Comparison of ENCODE assay signal across 8 cellular contexts in genomic region chr4:141131738-141132688, GRCh38. TPM values are rescaled to one million over a fixed set of nuclear protein-coding genes. Genes with fewer than 3 reads are reported as not detected.
A peak's percentile ranks its signal among the peaks of the same experiment; 100 is the strongest.
DNase-seq lines count a peak whose midpoint lies in the region; ATAC-seq and TF ChIP-seq lines count a peak whose summit lies in the region.

No MANE protein-coding gene starts in this region.

- H3K27me3 Mint-ChIP-seq in H9 (ENCODE audit: low read depth) (peaks cover 49% of the 10 kb centered on the region), WTC11 (ENCODE audit: low read depth) (peaks cover 23% of the 10 kb centered on the region), glutamatergic neuron (ENCODE audit: unreplicated experiment) (peaks cover 7% of the 10 kb centered on the region)

- no peak overlapping the region for H3K27ac ChIP-seq in H9 (ENCODE audit: insufficient read length, low read depth, low read length)

- no peak overlapping the region for H4K91ac ChIP-seq in H9 (ENCODE audit: insufficient read length, low read depth, low read length)

- H3K4me1 ChIP-seq in H9 (ENCODE audit: insufficient read depth, low read length), result no peaks in the 10 kb centered on the region

- H3K27me3 ChIP-seq in H9 (ENCODE audit: insufficient read depth, low read length), result no peaks in the 10 kb centered on the region; the same call in 1 of the 2 replicates

- no peak overlapping the region for H4K5ac ChIP-seq in H9 (ENCODE audit: insufficient read length, low read depth, low read length)

- DNase-seq in D341Med (ENCODE audit: low spot score) (peak; percentile 60), H9 (peak; percentile 38), WTC11 (ENCODE audit: low spot score) (peak; percentile 22), glutamatergic neuron (peak; percentile 64), posterior cingulate gyrus (peak in 8 of 10 donors; percentile 23 to 88 (median 38)), DMS114 treated with DMSO at 0.1 percent for 48 hours (lab: John Stamatoyannopoulos, UW; ENCODE audit: unreplicated experiment) (no peak), GF-D8 (lab: John Stamatoyannopoulos, UW) (no peak), NCI-H1694 treated with DMSO at 0.1 percent for 48 hours (lab: John Stamatoyannopoulos, UW) (no peak)

- intact Hi-C loops in posterior cingulate gyrus (cut with DNase I), result no loop called here

- no peak overlapping the region for H2BK15ac ChIP-seq in H9 (ENCODE audit: low read depth, low read length)

- no peaks in the 10 kb centered on the region for H4K20me1 ChIP-seq in H9 (ENCODE audit: control insufficient read depth, insufficient read depth, insufficient read length)

- H3K14ac ChIP-seq in H9 (ENCODE audit: insufficient read depth, low read length), result peak overlapping the region; percentile 83

- no peak overlapping the region for H2BK5ac ChIP-seq in H9 (ENCODE audit: insufficient read length, low read length)

- H3K27ac Mint-ChIP-seq in H9 (no peak overlapping the region), WTC11 (no peak overlapping the region), glutamatergic neuron (ENCODE audit: unreplicated experiment) (peak overlapping the region; percentile 39)

- no peak overlapping the region for H2BK12ac ChIP-seq in H9 (ENCODE audit: insufficient read length, low read depth, low read length)

- H3K9me3 ChIP-seq in H9 (ENCODE audit: control insufficient read depth, low read depth, low read length), result no peaks in the 10 kb centered on the region

- peak; percentile 32 for ATAC-seq in WTC11

- no peak overlapping the region for H3K56ac ChIP-seq in H9 (ENCODE audit: insufficient read length, low read depth, low read length)

- H3K79me1 ChIP-seq in H9 (ENCODE audit: insufficient read depth, low read depth, low read length, poor library complexity, severe bottlenecking), result no peaks in the 10 kb centered on the region

- H3K4me2 ChIP-seq in H9 (ENCODE audit: insufficient read depth, insufficient read length, low read length), result peak overlapping the region; percentile 80

- H2BK120ac ChIP-seq in H9 (ENCODE audit: low read depth, low read length, poor library complexity, severe bottlenecking), result no peak overlapping the region

- CTCF ChIA-PET in WTC11 (lab: Charles Lee), result interaction anchor here (0.5 to 4.6 kb wide), 6 partner anchors 9 to 518 kb away, joined by 3 to 32 read pairs (median 6); no protein-coding TSS in a partner anchor

- H3K18ac ChIP-seq in H9 (ENCODE audit: insufficient read length, low read depth, low read length), result peak overlapping the region; percentile 79

- POLR2A ChIA-PET in WTC11 (lab: Charles Lee), result no interaction called here

- no peak overlapping the region for H3T11ph ChIP-seq in H9 (ENCODE audit: low read length)

- no peak overlapping the region for H3K23ac ChIP-seq in H9 (ENCODE audit: insufficient read length, low read depth, low read length)

- peaks cover 25% of the 10 kb centered on the region in 2 experiments for H3K4me1 Mint-ChIP-seq in H9
- H3K4me1 Mint-ChIP-seq in WTC11, result peaks cover 28% of the 10 kb centered on the region
- H3K4me1 Mint-ChIP-seq in glutamatergic neuron (ENCODE audit: low read depth, unreplicated experiment), result peaks cover 15% of the 10 kb centered on the region

- peaks cover 4% of the 10 kb centered on the region for H3K23me2 ChIP-seq in H9 (ENCODE audit: insufficient read length, low read depth, low read length, poor library complexity, severe bottlenecking)

- TF ChIP-seq CTCF in H9 (conservative IDR thresholded peaks at IDR 0.05) (no peak), WTC11 (IDR thresholded peaks at IDR 0.05) (no peak), glutamatergic neuron (IDR thresholded peaks at IDR 0.05; ENCODE audit: partially characterized antibody, unreplicated experiment) (no peak)

- no peak overlapping the region for H4K8ac ChIP-seq in H9 (replicated peaks; ENCODE audit: insufficient read length, low read depth, low read length)

- no peak overlapping the region for H2AFZ ChIP-seq in H9 (ENCODE audit: low read length)

- WGBS in H9 (ENCODE audit: extremely low coverage, insufficient read length, low lambda C conversion rate), result no CpG with 5 or more reads among the region's 71 CpGs

- H3K4me3 Mint-ChIP-seq in H9 (peak overlapping the region; percentile 88 to 98), WTC11 (peak overlapping the region; percentile 83), glutamatergic neuron (ENCODE audit: unreplicated experiment) (peak overlapping the region; percentile 95)

- H3K9me3 Mint-ChIP-seq in H9 (peaks cover 0 to 2% of the 10 kb centered on the region in 2 experiments; a peak in 2 of 5 replicates), WTC11 (no peaks in the 10 kb centered on the region), glutamatergic neuron (ENCODE audit: unreplicated experiment) (peaks cover 11% of the 10 kb centered on the region)

- H3K79me2 ChIP-seq in H9 (ENCODE audit: insufficient read depth, low read length), result no peaks in the 10 kb centered on the region

- H3K36me3 Mint-ChIP-seq in H9 (ENCODE audit: insufficient read depth in 1 of 3, low read depth in 3 of 3) (peaks cover 0 to 2% (median 0%) of the 10 kb centered on the region in 3 experiments; a peak in 1 of 7 replicates), WTC11 (no peaks in the 10 kb centered on the region), glutamatergic neuron (ENCODE audit: unreplicated experiment) (no peaks in the 10 kb centered on the region)

- no peak overlapping the region for H2AK5ac ChIP-seq in H9 (ENCODE audit: insufficient read length, low read length)

- H3K4ac ChIP-seq in H9 (ENCODE audit: low read depth, low read length), result no peak overlapping the region

- H2BK20ac ChIP-seq in H9 (ENCODE audit: low read depth, low read length, poor library complexity, severe bottlenecking), result no peak overlapping the region

- peak overlapping the region; percentile 80 for H3K9ac ChIP-seq in H9 (ENCODE audit: extremely low read depth, insufficient read length, low read length)

TF ChIP-seq in WTC11, 78 proteins besides CTCF, POLR2A, EP300 and RAD21 (continues in another document):
- TF ChIP-seq FOXP4 (CRISPR knock-in tag; IDR thresholded peaks at IDR 0.05) (0 out of 2 replicates have a peak, but pooled peaks have one; percentile 29), ZNF671 (CRISPR knock-in tag; IDR thresholded peaks at IDR 0.05) (no peak), NR2C2 (CRISPR knock-in tag; IDR thresholded peaks at IDR 0.05) (no peak), MLX (CRISPR knock-in tag; IDR thresholded peaks at IDR 0.05) (0 out of 2 replicates have a peak, but pooled peaks have one; percentile 27), RELA (CRISPR knock-in tag; IDR thresholded peaks at IDR 0.05; ENCODE audit: borderline replicate concordance) (0 out of 2 replicates have a peak, but pooled peaks have one; percentile 70), ATF3 (CRISPR knock-in tag; conservative IDR thresholded peaks at IDR 0.05) (no peak), E2F5 (CRISPR knock-in tag; IDR thresholded peaks at IDR 0.05) (0 out of 2 replicates have a peak, but pooled peaks have one; percentile 23)

RNA-seq across cellular contexts. Expression of gene RNF150, which starts 1.3 kb away (rescaled TPM):
- 3.7 and 4.4 TPM in 2 replicates for total RNA-seq in H9 (2021)
- total RNA-seq in WTC11 (2021), result 5.9 to 7.4 TPM (median 7.0 TPM) in 3 replicates
- total RNA-seq in glutamatergic neuron (ENCODE audit: unreplicated experiment), result 23.3 TPM

Comparison
In these comparisons a context has a peak if more than half of its experiments do, and no peak if none do; other contexts are left out.
1. DNase-seq: peak in D341Med (single experiment), H9 (single experiment), WTC11 (single experiment), glutamatergic neuron (single experiment) and posterior cingulate gyrus (8 of 10); none in DMS114 treated with DMSO at 0.1 percent for 48 hours (single experiment), GF-D8 (single experiment) and NCI-H1694 treated with DMSO at 0.1 percent for 48 hours (single experiment).
2. Peak in every context shown above with its lines, with median percentiles within 50 percentile points of each other: H3K4me3 Mint-ChIP-seq.